ENCODE assay signal across 19 cellular contexts in genomic region chr1:9836632-9836960, GRCh38. TPM values are rescaled to one million over a fixed set of nuclear protein-coding genes. Genes with fewer than 3 reads are reported as not detected.
DNase-seq lines count a peak whose midpoint lies in the region; ATAC-seq, FAIRE-seq and TF ChIP-seq lines count a peak whose summit lies in the region.
"Had no signal": no experiment of that assay in that cellular context is flagged by ENCODE, and none has a peak within 500 bp of the region (broad histone marks: within the 10 kb centered on the region; RNA-seq: fewer than 3 reads in every experiment).

No MANE protein-coding gene starts in this region.

- H3K9ac ChIP-seq in MM.1S (ENCODE audit: low read length), result no peak overlapping the region
- H3K9ac ChIP-seq in OCI-LY1 (ENCODE audit: low read length), result no peak overlapping the region
- H3K9ac ChIP-seq: parathyroid adenoma had no signal

- H3K36me3 ChIP-seq in MM.1S (replicated peaks; ENCODE audit: insufficient read depth, low read length) (no peaks in the 10 kb centered on the region), OCI-LY1 (ENCODE audit: insufficient read depth, low read length) (no peaks in the 10 kb centered on the region), small intestine (ENCODE audit: control insufficient read depth in 2 of 2, insufficient read depth in 2 of 2, low read length in 2 of 2) (no peaks in the 10 kb centered on the region), MG63 (no peaks in the 10 kb centered on the region)
- H3K36me3 ChIP-seq: left ventricle myocardium inferior, upper lobe of left lung had no signal

- H3K27me3 ChIP-seq in MM.1S (replicated peaks; ENCODE audit: insufficient read depth, low read length) (no peaks in the 10 kb centered on the region), OCI-LY1 (ENCODE audit: insufficient read depth, low read length) (no peaks in the 10 kb centered on the region), dorsolateral prefrontal cortex (no peaks in the 10 kb centered on the region), small intestine (ENCODE audit: control insufficient read depth in 2 of 2, insufficient read depth in 2 of 2, low read length in 2 of 2) (no peaks in the 10 kb centered on the region), MG63 (no peaks in the 10 kb centered on the region)
- H3K27me3 ChIP-seq: upper lobe of left lung had no signal

- H3K4me2 ChIP-seq in MM.1S (ENCODE audit: low read depth, low read length) (no peak overlapping the region), OCI-LY1 (ENCODE audit: low read length) (peak overlapping the region; percentile 6; the same call in 1 of the 2 replicates)

- H3K4me3 ChIP-seq in MM.1S (ENCODE audit: low read length) (no peak overlapping the region), OCI-LY1 (ENCODE audit: low read depth, low read length, poor library complexity, severe bottlenecking) (no peak overlapping the region), dorsolateral prefrontal cortex (no peak overlapping the region), small intestine (ENCODE audit: low read depth in 1 of 2, low read length in 2 of 2) (no peak overlapping the region), MG63 (no peak overlapping the region)
- H3K4me3 ChIP-seq: upper lobe of left lung had no signal

- H2AFZ ChIP-seq in MM.1S (ENCODE audit: low read length) (peak overlapping the region; percentile 18; the same call in 1 of the 2 replicates), OCI-LY1 (ENCODE audit: low read length) (no peak overlapping the region)
- H2AFZ ChIP-seq: parathyroid adenoma had no signal

- 13 to 72% (median 42%) methylated on average over 5 of the region's 5 CpGs for WGBS in small intestine, 3 donors

- TF ChIP-seq CTCF in MM.1S (IDR thresholded peaks at IDR 0.05; ENCODE audit: low read length) (no peak), OCI-LY1 (IDR thresholded peaks at IDR 0.05; ENCODE audit: low read length) (no peak), dorsolateral prefrontal cortex (IDR thresholded peaks at IDR 0.05 in 54 of 56, conservative IDR thresholded peaks at IDR 0.05 in 2 of 56; ENCODE audit: low read depth in 1 of 56, partially characterized antibody in 56 of 56) (no peak)

- no peak overlapping the region for H3K27ac ChIP-seq in MM.1S (ENCODE audit: low read length)
- peak overlapping the region; percentile 51 for H3K27ac ChIP-seq in OCI-LY1 (ENCODE audit: low read depth, low read length, poor library complexity, severe bottlenecking)
- peak overlapping the region in 42 of 59 donors; percentile 2 to 93 (median 62) for H3K27ac ChIP-seq in dorsolateral prefrontal cortex
- peak overlapping the region in 1 of 2 donors; percentile 66 for H3K27ac ChIP-seq in small intestine (ENCODE audit: low read depth in 1 of 2, low read length in 1 of 2)
- H3K27ac ChIP-seq: left ventricle myocardium inferior, parathyroid adenoma, upper lobe of left lung had no signal

- intact Hi-C loops in dorsolateral prefrontal cortex (cut with DNase I), result no loop called here

- H4K20me1 ChIP-seq in MM.1S (ENCODE audit: insufficient read depth, low read length) (no peaks in the 10 kb centered on the region), OCI-LY1 (ENCODE audit: insufficient read depth, low read length) (no peaks in the 10 kb centered on the region)

- ATAC-seq in HG03159 (IDR thresholded peaks at IDR 0.05; ENCODE audit: unreplicated experiment) (no peak), HG02798 (IDR thresholded peaks at IDR 0.05; ENCODE audit: poor library complexity, unreplicated experiment) (no peak)
- ATAC-seq: activated CD8-positive, alpha-beta T cell treated with anti-CD3 and anti-CD28 coated beads for 36 hours; activated naive CD8-positive, alpha-beta T cell treated with anti-CD3 and anti-CD28 coated beads, Interleukin-2, amount 50 U/mL, for 24 hours; stimulated activated naive B cell treated with anti-CD40 and anti-IgM and Interleukin-4, amounts not matched to agents 10 μg/mL and 1 μg/mL and 100 μg/mL, for 72 hours had no signal

- peaks cover 7% of the 10 kb centered on the region for H3K4me1 ChIP-seq in MM.1S (ENCODE audit: low read length)
- peaks cover 40% of the 10 kb centered on the region for H3K4me1 ChIP-seq in OCI-LY1 (ENCODE audit: insufficient read depth, low read length, severe bottlenecking)
- H3K4me1 ChIP-seq in small intestine (ENCODE audit: control insufficient read depth in 2 of 2, insufficient read depth in 1 of 2, low read depth in 1 of 2, low read length in 1 of 2), result no peaks in the 10 kb centered on the region
- H3K4me1 ChIP-seq: parathyroid adenoma had no signal

- DNase-seq in MM.1S (no peak), dorsolateral prefrontal cortex (peak in 1 of 10 donors; percentile 2), small intestine (peak; percentile 45), nucleus accumbens (lab: John Stamatoyannopoulos, UW) (no peak), MG63 (no peak)
- DNase-seq: activated CD8-positive, alpha-beta T cell treated with anti-CD3 and anti-CD28 coated beads for 36 hours; activated naive CD8-positive, alpha-beta T cell treated with anti-CD3 and anti-CD28 coated beads, Interleukin-2, amount 50 U/mL, for 24 hours; endodermal cell; foreskin fibroblast; Kasumi-1; left ventricle myocardium inferior; NCI-H146; stimulated activated naive B cell treated with anti-CD40 and anti-IgM and Interleukin-4, amounts not matched to agents 10 μg/mL and 1 μg/mL and 100 μg/mL, for 72 hours; SW 1271 had no signal

- H3F3A ChIP-seq in MM.1S (ENCODE audit: insufficient read depth, low read length) (no peaks in the 10 kb centered on the region), OCI-LY1 (ENCODE audit: insufficient read depth, low read length) (no peaks in the 10 kb centered on the region)

- no peaks in the 10 kb centered on the region for H3K79me2 ChIP-seq in MM.1S (ENCODE audit: low read length)
- H3K79me2 ChIP-seq in OCI-LY1 (ENCODE audit: insufficient read depth, low read length), result no peaks in the 10 kb centered on the region
- H3K79me2 ChIP-seq: parathyroid adenoma had no signal

- H3K9me2 ChIP-seq in MM.1S (replicated peaks; ENCODE audit: insufficient read depth, low read length) (no peaks in the 10 kb centered on the region), OCI-LY1 (ENCODE audit: low read depth, low read length) (no peaks in the 10 kb centered on the region)

- FAIRE-seq in small intestine (lab: Jason Lieb, UNC), result no peak

- H3K9me3 ChIP-seq in MM.1S (replicated peaks; ENCODE audit: insufficient read depth, low read length), result no peaks in the 10 kb centered on the region
- no peaks in the 10 kb centered on the region for H3K9me3 ChIP-seq in OCI-LY1 (ENCODE audit: low read length)
- no peaks in the 10 kb centered on the region for H3K9me3 ChIP-seq in small intestine (ENCODE audit: control insufficient read depth, low read depth)
- H3K9me3 ChIP-seq in MG63, result no peaks in the 10 kb centered on the region
- H3K9me3 ChIP-seq: left ventricle myocardium inferior, upper lobe of left lung had no signal

RNA-seq across cellular contexts. Expression of gene CLSTN1, which starts 12.8 kb away (rescaled TPM):
- total RNA-seq in dorsolateral prefrontal cortex, result 100 to 1,000 TPM; 260 to 770 (median 557) TPM
- polyA plus RNA-seq in small intestine, result 10 to 100 TPM; 29.2 to 50.6 (median 33.1) TPM
- total RNA-seq in MG63 (2014; rRNA removed; shearing (Covaris generic); ENCODE audit: low replicate concordance), result 31.7 and 43.6 TPM in 2 replicates
